3 cellular contexts compared by ENCODE assay signal in genomic region chr3:173473237-173473636, GRCh38.
TF ChIP-seq lines count a peak whose summit lies in the region.

No MANE protein-coding gene starts in this region.

TF ChIP-seq in HepG2, 621 proteins besides CTCF, POLR2A, EP300 and RAD21:
- TF ChIP-seq MAFK (conservative IDR thresholded peaks at IDR 0.05 in 1 of 2, IDR thresholded peaks at IDR 0.05 in 1 of 2; ENCODE audit: low read length in 2 of 2) (peak; percentile 86 to 90), CREB1 (IDR thresholded peaks at IDR 0.05) (no peak), CREB1 (CRISPR knock-in tag; IDR thresholded peaks at IDR 0.05) (no peak), MAFF (IDR thresholded peaks at IDR 0.05; ENCODE audit: low read depth, low read length) (peak; percentile 87)

TF ChIP-seq in IMR-90, 13 proteins besides CTCF, POLR2A, EP300 and RAD21:
- no peak for TF ChIP-seq RCOR1 (IDR thresholded peaks at IDR 0.05; ENCODE audit: insufficient replicate concordance, low read length)
- TF ChIP-seq MAFK (IDR thresholded peaks at IDR 0.05; ENCODE audit: low read depth, low read length), result peak; percentile 81
- no peak for TF ChIP-seq SMC3 (IDR thresholded peaks at IDR 0.05; ENCODE audit: low read depth, low read length)
- TF ChIP-seq, protein P1, sequence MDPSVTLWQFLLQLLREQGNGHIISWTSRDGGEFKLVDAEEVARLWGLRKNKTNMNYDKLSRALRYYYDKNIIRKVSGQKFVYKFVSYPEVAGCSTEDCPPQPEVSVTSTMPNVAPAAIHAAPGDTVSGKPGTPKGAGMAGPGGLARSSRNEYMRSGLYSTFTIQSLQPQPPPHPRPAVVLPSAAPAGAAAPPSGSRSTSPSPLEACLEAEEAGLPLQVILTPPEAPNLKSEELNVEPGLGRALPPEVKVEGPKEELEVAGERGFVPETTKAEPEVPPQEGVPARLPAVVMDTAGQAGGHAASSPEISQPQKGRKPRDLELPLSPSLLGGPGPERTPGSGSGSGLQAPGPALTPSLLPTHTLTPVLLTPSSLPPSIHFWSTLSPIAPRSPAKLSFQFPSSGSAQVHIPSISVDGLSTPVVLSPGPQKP (IDR thresholded peaks at IDR 0.05; ENCODE audit: borderline replicate concordance, low read depth, low read length), result no peak
TF ChIP-seq in IMR-90: peak in this region for 1.

TF ChIP-seq in H1, 55 proteins besides CTCF, POLR2A, EP300 and RAD21:
- TF ChIP-seq MAFK (IDR thresholded peaks at IDR 0.05; ENCODE audit: low read depth, low read length) (peak; percentile 50; the same call in 1 of the 2 replicates), CEBPB (IDR thresholded peaks at IDR 0.05; ENCODE audit: low read depth, low read length) (no peak)
